In genomic region chr7:98250789-98251188, GRCh38 we compare ENCODE assay signal across 8 cellular contexts. TPM values are rescaled to one million over a fixed set of nuclear protein-coding genes. Genes with fewer than 3 reads are reported as not detected.
DNase-seq lines count a peak whose midpoint lies in the region; ATAC-seq, FAIRE-seq and TF ChIP-seq lines count a peak whose summit lies in the region.

No MANE protein-coding gene starts in this region.

- dilution Hi-C loops in endothelial cell of umbilical vein (cut with MboI; ENCODE audit: extremely low pct_ligation_motif_present, low sequenced_read_pairs) = no loop called here

- H3K27me3 ChIP-seq in SK-N-SH (ENCODE audit: insufficient read depth) (no peaks in the 10 kb centered on the region), endothelial cell of umbilical vein (ENCODE audit: control insufficient read depth in 2 of 2, insufficient read depth in 2 of 2, low read length in 2 of 2) (no peaks in the 10 kb centered on the region), spleen (replicated peaks in 1 of 7) (no peaks in the 10 kb centered on the region)

- WGBS in SK-N-SH (ENCODE audit: low lambda C conversion rate) = 73% methylated on average over 3 of the region's 3 CpGs
- WGBS in spleen, 5 donors = 28 to 47% (median 43%) methylated on average over 3 of the region's 3 CpGs

- H3K27ac ChIP-seq in SK-N-SH (ENCODE audit: low read depth in 2 of 2, low read length in 1 of 2) = no peak overlapping the region
- H3K27ac ChIP-seq in endothelial cell of umbilical vein (ENCODE audit: insufficient read depth, low read depth, low read length) = peak overlapping the region; percentile 58
- H3K27ac ChIP-seq in spleen = peak overlapping the region; percentile 79 to 93 (median 88)

- POLR2A ChIA-PET in SK-N-SH (lab: Yijun Ruan, JAX) = no interaction called here
- POLR2A ChIA-PET in endothelial cell of umbilical vein (lab: Charles Lee) = interaction anchor here (0.8 kb wide), 1 partner anchor 15 kb away, joined by 3 read pairs; no protein-coding TSS in a partner anchor

- TF ChIP-seq RAD21 in SK-N-SH (IDR thresholded peaks at IDR 0.05; ENCODE audit: low read length) = no peak

- no peak for TF ChIP-seq EP300 in SK-N-SH (IDR thresholded peaks at IDR 0.05; ENCODE audit: borderline replicate concordance in 1 of 2, low read depth in 1 of 2, low read length in 1 of 2)

- FAIRE-seq in endothelial cell of umbilical vein (lab: Jason Lieb, UNC) (no peak), urothelium cell line (lab: Jason Lieb, UNC) (no peak)

- peaks cover 3% of the 10 kb centered on the region for H3F3A ChIP-seq in SK-N-SH (replicated peaks; ENCODE audit: insufficient read depth)

- no peak for ATAC-seq in SK-N-SH treated with all-trans-retinoic acid at 6 μM for 48 hours
- no peak for ATAC-seq in sciatic nerve

- H3K79me2 ChIP-seq in SK-N-SH (ENCODE audit: insufficient read depth) (peaks cover 67% of the 10 kb centered on the region), endothelial cell of umbilical vein (ENCODE audit: control insufficient read depth, insufficient read depth, low read length) (peaks cover 40% of the 10 kb centered on the region)

- H3K4me3 ChIP-seq in SK-N-SH (ENCODE audit: low read depth in 2 of 2, low read length in 1 of 2) (peak overlapping the region; percentile 79 to 100; a peak in 2 of 4 replicates), endothelial cell of umbilical vein (replicated peaks in 1 of 3; ENCODE audit: insufficient read depth in 1 of 3, low read depth in 1 of 3, low read length in 3 of 3) (peak overlapping the region in 1 of 3 experiments; percentile 65), spleen (peak overlapping the region in 7 of 8 donors; percentile 64 to 98 (median 92))

- BruUV-seq in endothelial cell of umbilical vein (replicated peaks; lab: Mats Ljungman, UMichigan) = TSS peak; percentile 31

- H3K9me1 ChIP-seq in endothelial cell of umbilical vein (replicated peaks; ENCODE audit: control insufficient read depth, extremely low read depth, insufficient read depth, low read length) = no peaks in the 10 kb centered on the region

- H4K20me1 ChIP-seq in SK-N-SH (ENCODE audit: insufficient read depth) (no peaks in the 10 kb centered on the region), endothelial cell of umbilical vein (replicated peaks; ENCODE audit: control insufficient read depth, extremely low read depth, insufficient read depth, low read length) (no peaks in the 10 kb centered on the region)

- H2AFZ ChIP-seq in SK-N-SH (ENCODE audit: low read depth) (no peak overlapping the region), endothelial cell of umbilical vein (ENCODE audit: low read depth, low read length) (peak overlapping the region; percentile 11)

- DNase-seq in SK-N-SH (no peak), endothelial cell of umbilical vein (ENCODE audit: low read depth, low spot score) (peak; percentile 35), spleen (no peak), MV-4-11 (lab: John Stamatoyannopoulos, UW) (no peak), urothelium cell line (ENCODE audit: low spot score) (no peak), sciatic nerve (ENCODE audit: low spot score) (no peak)
- peak; percentile 15 for DNase-seq in activated CD4-positive, alpha-beta T cell treated with anti-CD3 and anti-CD28 coated beads for 1 hour

- H3K9ac ChIP-seq in SK-N-SH (no peak overlapping the region), endothelial cell of umbilical vein (replicated peaks; ENCODE audit: extremely low read depth, insufficient read depth, low read length) (peak overlapping the region; percentile 81)

- TF ChIP-seq POLR2A in endothelial cell of umbilical vein (IDR thresholded peaks at IDR 0.05; ENCODE audit: low read depth, low read length) = no peak
- no peak for TF ChIP-seq POLR2A in spleen (IDR thresholded peaks at IDR 0.05)

- no peaks in the 10 kb centered on the region for H3K9me2 ChIP-seq in SK-N-SH

- intact Hi-C loops in endothelial cell of umbilical vein (cut with micrococcal nuclease) (loop anchor here (1.0 to 2.0 kb wide), 2 partner anchors 16 to 150 kb away; partner anchors contain the start of gene BAIAP2L1), spleen (cut with DNase I; ENCODE audit: low total_unique reads) (loop anchor here (10.0 kb wide), 1 partner anchor 56 kb away; no protein-coding TSS in a partner anchor), sciatic nerve (cut with DNase I) (no loop called here)

- CTCF ChIA-PET in SK-N-SH (lab: Yijun Ruan, JAX) = interaction anchor here (0.8 to 1.1 kb wide), 4 partner anchors 9 to 230 kb away, joined by 3 to 6 read pairs (median 4); partner anchors contain the start of gene BAIAP2L1
- CTCF ChIA-PET in endothelial cell of umbilical vein (lab: Charles Lee) = interaction anchor here (0.8 to 1.7 kb wide), 7 partner anchors 11 to 591 kb away, joined by 3 to 7 read pairs (median 4); partner anchors contain the start of gene BAIAP2L1

- H3K4me1 ChIP-seq in SK-N-SH (ENCODE audit: control insufficient read depth in 1 of 2, insufficient read depth in 2 of 2, low read depth in 1 of 2, low read length in 1 of 2) (peaks cover 15 to 19% of the 10 kb centered on the region in 2 experiments; a peak in 2 of 4 replicates), endothelial cell of umbilical vein (ENCODE audit: control insufficient read depth, extremely low read depth, insufficient read depth, low read length) (peaks cover 47% of the 10 kb centered on the region), spleen (peaks cover 35 to 96% (median 69%) of the 10 kb centered on the region in 6 donors)

- H3K36me3 ChIP-seq in SK-N-SH (replicated peaks in 1 of 2; ENCODE audit: control insufficient read depth in 1 of 2, insufficient read depth in 2 of 2, low read length in 1 of 2) = peaks cover 6 to 10% of the 10 kb centered on the region in 2 experiments
- H3K36me3 ChIP-seq in endothelial cell of umbilical vein (ENCODE audit: control insufficient read depth in 2 of 2, extremely low read depth in 1 of 2, insufficient read depth in 2 of 2, low read length in 2 of 2) = no peaks in the 10 kb centered on the region
- peaks cover 0 to 44% (median 0%) of the 10 kb centered on the region in 6 donors for H3K36me3 ChIP-seq in spleen

- H3K9me3 ChIP-seq in SK-N-SH = no peaks in the 10 kb centered on the region
- no peaks in the 10 kb centered on the region for H3K9me3 ChIP-seq in endothelial cell of umbilical vein (replicated peaks; ENCODE audit: control insufficient read depth, insufficient read depth, low read length)
- H3K9me3 ChIP-seq in spleen = no peaks in the 10 kb centered on the region

- peak overlapping the region; percentile 98 for H3K4me2 ChIP-seq in SK-N-SH
- H3K4me2 ChIP-seq in endothelial cell of umbilical vein (ENCODE audit: insufficient read depth, low read length) = peak overlapping the region; percentile 64

- no peak for TF ChIP-seq CTCF in SK-N-SH (IDR thresholded peaks at IDR 0.05)
- no peak for TF ChIP-seq CTCF in endothelial cell of umbilical vein (IDR thresholded peaks at IDR 0.05; ENCODE audit: extremely low read depth in 1 of 2, insufficient read depth in 1 of 2, low read depth in 1 of 2, low read length in 2 of 2)
- no peak for TF ChIP-seq CTCF in spleen (IDR thresholded peaks at IDR 0.05 in 8 of 11, conservative IDR thresholded peaks at IDR 0.05 in 3 of 11)

RNA-seq across cellular contexts. Expression of gene TECPR1, which starts 1.2 kb away (rescaled TPM):
- 6.6 and 6.8 TPM in 2 replicates for polyA plus RNA-seq in SK-N-SH (2012; rRNA removed)
- 3.3 and 4.3 TPM in 2 replicates for polyA plus RNA-seq in SK-N-SH (2012; cell fraction: cytosol; rRNA removed)
- polyA plus RNA-seq in SK-N-SH (2012; cell fraction: nucleus; rRNA removed) = 26.3 and 41.0 TPM in 2 replicates
- total RNA-seq in endothelial cell of umbilical vein = 84.9 and 97.5 TPM in 2 replicates
- polyA plus RNA-seq in endothelial cell of umbilical vein = 11.8 and 12.3 TPM in 2 replicates
- polyA plus RNA-seq in endothelial cell of umbilical vein (2011; cell fraction: cytosol; rRNA removed) = 10.2 and 11.5 TPM in 2 replicates
- polyA plus RNA-seq in endothelial cell of umbilical vein (2011; cell fraction: nucleus; rRNA removed) = 47.5 and 65.1 TPM in 2 replicates
- 30.2 and 32.1 TPM in 2 replicates for polyA plus RNA-seq in endothelial cell of umbilical vein (2012)
- polyA minus RNA-seq in endothelial cell of umbilical vein = 28.8 and 56.2 TPM in 2 replicates
- polyA minus RNA-seq in endothelial cell of umbilical vein (2011; cell fraction: cytosol; rRNA and poly(A)+ RNA removed) = 4.0 TPM
- 28.0 and 44.2 TPM in 2 replicates for polyA minus RNA-seq in endothelial cell of umbilical vein (2011; cell fraction: nucleus; rRNA and poly(A)+ RNA removed)
- total RNA-seq in spleen = 10 to 100 TPM; 19.0 to 86.4 (median 46.1) TPM
- polyA plus RNA-seq in spleen = 10 to 100 TPM in 2 of 3 donors, 1 to 10 TPM in 1; 8.4 to 26.1 (median 14.3) TPM
- 34.9 TPM for total RNA-seq in sciatic nerve

RNA-seq across cellular contexts. Expression of gene BRI3, which starts 30.7 kb away (rescaled TPM):
- polyA plus RNA-seq in SK-N-SH (2012; rRNA removed) (108 and 128 TPM in 2 replicates), endothelial cell of umbilical vein (214 and 223 TPM in 2 replicates), spleen (100 to 1,000 TPM in 2 of 3 donors, 10 to 100 TPM in 1; 100.0 to 229 (median 164) TPM)
- polyA plus RNA-seq in SK-N-SH (2012; cell fraction: cytosol; rRNA removed) = 138 and 139 TPM in 2 replicates
- polyA plus RNA-seq in SK-N-SH (2012; cell fraction: nucleus; rRNA removed) = 49.3 and 55.5 TPM in 2 replicates
- total RNA-seq in endothelial cell of umbilical vein (284 and 317 TPM in 2 replicates), spleen (100 to 1,000 TPM in 4 of 7 donors, 10 to 100 TPM in 3; 59.3 to 264 (median 191) TPM), sciatic nerve (132 TPM)
- polyA plus RNA-seq in endothelial cell of umbilical vein (2011; cell fraction: cytosol; rRNA removed) = 168 and 172 TPM in 2 replicates
- 57.3 and 67.5 TPM in 2 replicates for polyA plus RNA-seq in endothelial cell of umbilical vein (2011; cell fraction: nucleus; rRNA removed)
- polyA plus RNA-seq in endothelial cell of umbilical vein (2012) = 224 and 245 TPM in 2 replicates
- 93.6 and 113 TPM in 2 replicates for polyA minus RNA-seq in endothelial cell of umbilical vein
- polyA minus RNA-seq in endothelial cell of umbilical vein (2011; cell fraction: cytosol; rRNA and poly(A)+ RNA removed) = 39.4 TPM
- polyA minus RNA-seq in endothelial cell of umbilical vein (2011; cell fraction: nucleus; rRNA and poly(A)+ RNA removed) = 41.2 and 44.6 TPM in 2 replicates

RNA-seq across cellular contexts. Expression of gene BHLHA15, which starts 39.5 kb away (rescaled TPM):
- polyA plus RNA-seq in SK-N-SH (2012; rRNA removed) = 0.10 TPM in 1 of 2 replicates, not detected in the other
- polyA plus RNA-seq in SK-N-SH (2012; cell fraction: cytosol; rRNA removed) = 0.17 TPM in 1 of 2 replicates, not detected in the other
- polyA plus RNA-seq in SK-N-SH (2012; cell fraction: nucleus; rRNA removed) = 0.23 TPM in 2 replicates
- 1.2 and 1.5 TPM in 2 replicates for total RNA-seq in endothelial cell of umbilical vein
- polyA plus RNA-seq in endothelial cell of umbilical vein = 0.81 and 1.0 TPM in 2 replicates
- 0.12 and 0.48 TPM in 2 replicates for polyA plus RNA-seq in endothelial cell of umbilical vein (2011; cell fraction: cytosol; rRNA removed)
- not detected in 2 replicates for polyA plus RNA-seq in endothelial cell of umbilical vein (2011; cell fraction: nucleus; rRNA removed)
- 0.47 and 0.85 TPM in 2 replicates for polyA plus RNA-seq in endothelial cell of umbilical vein (2012)
- not detected in 2 replicates for polyA minus RNA-seq in endothelial cell of umbilical vein
- polyA minus RNA-seq in endothelial cell of umbilical vein (2011; cell fraction: cytosol; rRNA and poly(A)+ RNA removed) = not detected
- 0.96 TPM in 1 of 2 replicates, not detected in the other for polyA minus RNA-seq in endothelial cell of umbilical vein (2011; cell fraction: nucleus; rRNA and poly(A)+ RNA removed)
- 10 to 100 TPM in 3 of 7 donors, 1 to 10 TPM in 4; 3.1 to 40.7 (median 9.3) TPM for total RNA-seq in spleen
- polyA plus RNA-seq in spleen = under 1 TPM in 2 of 3 donors, not detected in 1; 0.11 to 0.61 TPM
- not detected for total RNA-seq in sciatic nerve

Comparison
In these comparisons a context has a peak if more than half of its experiments do, and no peak if none do; other contexts are left out.
1. DNase-seq: peak in activated CD4-positive, alpha-beta T cell treated with anti-CD3 and anti-CD28 coated beads for 1 hour (single experiment) and endothelial cell of umbilical vein (single experiment); none in SK-N-SH (single experiment), spleen (single experiment), MV-4-11 (single experiment), urothelium cell line (single experiment) and sciatic nerve (single experiment).
2. H3K27ac ChIP-seq: peak in endothelial cell of umbilical vein (single experiment) and spleen (8 of 8); none in SK-N-SH (0 of 2).